Comparison of ENCODE assay signal across 22 cellular contexts in genomic region chr16:86927699-86928098, GRCh38.
DNase-seq lines count a peak whose midpoint lies in the region; ATAC-seq, FAIRE-seq and TF ChIP-seq lines count a peak whose summit lies in the region.
"Had no signal": no experiment of that assay in that cellular context is flagged by ENCODE, and none has a peak within 500 bp of the region (broad histone marks: within the 10 kb centered on the region; RNA-seq: fewer than 3 reads in every experiment).

No MANE protein-coding gene starts in this region.

- H3K27me3 Mint-ChIP-seq in astrocyte (ENCODE audit: low read depth, unreplicated experiment): peaks cover 17% of the 10 kb centered on the region

- 100% methylated on average over 3 of the region's 3 CpGs for WGBS in smooth muscle cell (ENCODE audit: low lambda C conversion rate)

- no peaks in the 10 kb centered on the region for H3K9me3 Mint-ChIP-seq in astrocyte (ENCODE audit: unreplicated experiment)
- H3K9me3 Mint-ChIP-seq: CD8-positive, alpha-beta T cell; GM23338; H9; HFFc6 had no signal

- TF ChIP-seq CTCF in astrocyte (IDR thresholded peaks at IDR 0.05; ENCODE audit: insufficient read depth, low read depth, low read length) (no peak), smooth muscle cell (IDR thresholded peaks at IDR 0.05; ENCODE audit: borderline replicate concordance, insufficient read depth, poor library complexity, severe bottlenecking) (no peak)

- H2AFZ ChIP-seq in astrocyte (ENCODE audit: low read depth, low read length): no peak overlapping the region
- H2AFZ ChIP-seq in smooth muscle cell (ENCODE audit: low read depth): no peak overlapping the region
- H2AFZ ChIP-seq: GM23338 had no signal

- no peaks in the 10 kb centered on the region for H3K36me3 Mint-ChIP-seq in astrocyte (ENCODE audit: low read depth, unreplicated experiment)
- H3K36me3 Mint-ChIP-seq: CD4-positive, CD25-positive, alpha-beta regulatory T cell; CD8-positive, alpha-beta T cell had no signal

- H3K79me2 ChIP-seq in astrocyte (ENCODE audit: insufficient read depth, low read length) (peaks cover 10% of the 10 kb centered on the region), smooth muscle cell (ENCODE audit: low read depth) (no peaks in the 10 kb centered on the region)

- peaks cover 8% of the 10 kb centered on the region for H3K4me1 Mint-ChIP-seq in astrocyte (ENCODE audit: low read depth, unreplicated experiment)
- H3K4me1 Mint-ChIP-seq: B cell; CD4-positive, CD25-positive, alpha-beta regulatory T cell; GM23338 had no signal

- H3K4me3 Mint-ChIP-seq in astrocyte (ENCODE audit: unreplicated experiment): no peak overlapping the region
- H3K4me3 Mint-ChIP-seq: B cell; CD4-positive, CD25-positive, alpha-beta regulatory T cell; CD8-positive, alpha-beta T cell; GM23338; H9; HFFc6 had no signal

- H3K27me3 ChIP-seq in astrocyte (ENCODE audit: insufficient read depth, low read length): no peaks in the 10 kb centered on the region
- H3K27me3 ChIP-seq in smooth muscle cell (ENCODE audit: low read depth): no peaks in the 10 kb centered on the region

- H4K20me1 ChIP-seq in astrocyte (ENCODE audit: insufficient read depth, low read length): no peaks in the 10 kb centered on the region
- H4K20me1 ChIP-seq in smooth muscle cell (ENCODE audit: low read depth): no peaks in the 10 kb centered on the region
- H4K20me1 ChIP-seq: BLaER1 had no signal

- H3K4me1 ChIP-seq in astrocyte (ENCODE audit: insufficient read depth, low read length) (peaks cover 69% of the 10 kb centered on the region), smooth muscle cell (ENCODE audit: low read depth) (peaks cover 20% of the 10 kb centered on the region)
- H3K4me1 ChIP-seq: BLaER1, Caco-2 had no signal

- FAIRE-seq in astrocyte (lab: Jason Lieb, UNC): no peak
- FAIRE-seq: A204.1, G401.6, GM12892 had no signal

- H3K27ac ChIP-seq in astrocyte (ENCODE audit: low read depth, low read length) (peak overlapping the region; percentile 95), smooth muscle cell (ENCODE audit: low read depth) (peak overlapping the region; percentile 97)
- H3K27ac ChIP-seq: 22Rv1, BLaER1, C4-2B had no signal

- H3K27ac Mint-ChIP-seq in astrocyte (ENCODE audit: unreplicated experiment): no peak overlapping the region
- H3K27ac Mint-ChIP-seq: B cell; CD4-positive, CD25-positive, alpha-beta regulatory T cell; CD8-positive, alpha-beta T cell; GM23338; H9; HFFc6 had no signal

- peaks cover 9% of the 10 kb centered on the region for H3F3A ChIP-seq in smooth muscle cell (ENCODE audit: low read depth)

- H3K9me3 ChIP-seq in astrocyte (ENCODE audit: insufficient read depth, low read depth, low read length) (no peaks in the 10 kb centered on the region), smooth muscle cell (replicated peaks; ENCODE audit: low read depth) (no peaks in the 10 kb centered on the region)
- H3K9me3 ChIP-seq: BLaER1, Caco-2 had no signal

- H3K4me2 ChIP-seq in astrocyte (ENCODE audit: low read length) (no peak overlapping the region), smooth muscle cell (no peak overlapping the region)
- H3K4me2 ChIP-seq: BLaER1, GM23338 had no signal

- H3K9ac ChIP-seq in astrocyte (ENCODE audit: low read length): no peak overlapping the region
- no peak overlapping the region for H3K9ac ChIP-seq in smooth muscle cell (ENCODE audit: low read depth)
- H3K9ac ChIP-seq: BLaER1 had no signal

- H3K36me3 ChIP-seq in astrocyte (ENCODE audit: insufficient read depth, low read length): no peaks in the 10 kb centered on the region
- no peaks in the 10 kb centered on the region for H3K36me3 ChIP-seq in smooth muscle cell (ENCODE audit: low read depth)
- H3K36me3 ChIP-seq: BLaER1 had no signal

- H3K4me3 ChIP-seq in astrocyte (ENCODE audit: insufficient read depth, low read depth, low read length): no peak overlapping the region
- no peak overlapping the region for H3K4me3 ChIP-seq in smooth muscle cell
- H3K4me3 ChIP-seq: BLaER1, GM23338 had no signal

- no peak for ATAC-seq in HG03378 (IDR thresholded peaks at IDR 0.05; ENCODE audit: unreplicated experiment)
- ATAC-seq: CD8-positive, alpha-beta T cell; GM23338; HCT116 had no signal

- DNase-seq in activated effector memory CD4-positive, alpha-beta T cell treated with anti-CD3 and anti-CD28 coated beads, Interleukin-2, amount 50 U/mL, for 16 hours: peak; percentile 1
- DNase-seq in activated effector memory CD4-positive, alpha-beta T cell treated with Interleukin-2 at 50 U/mL for 16 hours: no peak
- DNase-seq in astrocyte (ENCODE audit: low read depth) (no peak), smooth muscle cell (lab: John Stamatoyannopoulos, UW; ENCODE audit: unreplicated experiment) (no peak)
- DNase-seq in activated naive CD4-positive, alpha-beta T cell treated with anti-CD3 and anti-CD28 coated beads, Interleukin-2, amount 50 U/mL, for 16 hours: no peak
- DNase-seq: Caco-2; CD4-positive, CD25-positive, alpha-beta regulatory T cell; CD8-positive, alpha-beta T cell; DMS153; DND-41; H9; HFFc6 had no signal
